In the genomic region with DNA sequence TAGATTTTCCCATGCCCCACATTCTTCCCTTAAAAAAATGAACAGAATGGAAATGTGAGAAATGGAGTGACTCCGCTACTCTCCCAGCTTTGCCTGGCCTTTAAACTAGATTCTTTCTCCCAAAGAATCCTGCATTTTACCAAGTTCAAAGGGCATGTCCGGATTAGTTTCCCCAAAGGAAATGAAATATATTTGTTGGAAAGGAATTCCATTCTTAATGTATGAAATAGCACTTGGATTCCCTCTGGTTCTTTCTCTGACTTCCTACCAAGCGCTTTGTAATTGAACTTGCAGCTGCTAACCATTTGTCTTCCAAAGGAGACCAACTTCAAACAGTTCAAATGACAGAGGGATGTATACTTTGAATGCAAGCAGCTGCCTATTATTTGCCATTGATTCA, we compare ENCODE assay signal across 2 cellular contexts.
TF ChIP-seq lines count a peak whose summit lies in the region.

No MANE protein-coding gene starts in this region.

TF ChIP-seq in IMR-90, 13 proteins besides CTCF, POLR2A, EP300 and RAD21:
- TF ChIP-seq RCOR1 (IDR thresholded peaks at IDR 0.05; ENCODE audit: insufficient replicate concordance, low read length): no peak
- no peak for TF ChIP-seq CHD1 (IDR thresholded peaks at IDR 0.05; ENCODE audit: low read depth, low read length)
- no peak for TF ChIP-seq MAFK (IDR thresholded peaks at IDR 0.05; ENCODE audit: low read depth, low read length)
- no peak for TF ChIP-seq CEBPB (IDR thresholded peaks at IDR 0.05; ENCODE audit: low read depth, low read length)
- TF ChIP-seq NFE2L2 (IDR thresholded peaks at IDR 0.05; ENCODE audit: low read depth, low read length): no peak
- no peak for TF ChIP-seq BHLHE40 (IDR thresholded peaks at IDR 0.05; ENCODE audit: low read depth, low read length)
- TF ChIP-seq, protein P1, sequence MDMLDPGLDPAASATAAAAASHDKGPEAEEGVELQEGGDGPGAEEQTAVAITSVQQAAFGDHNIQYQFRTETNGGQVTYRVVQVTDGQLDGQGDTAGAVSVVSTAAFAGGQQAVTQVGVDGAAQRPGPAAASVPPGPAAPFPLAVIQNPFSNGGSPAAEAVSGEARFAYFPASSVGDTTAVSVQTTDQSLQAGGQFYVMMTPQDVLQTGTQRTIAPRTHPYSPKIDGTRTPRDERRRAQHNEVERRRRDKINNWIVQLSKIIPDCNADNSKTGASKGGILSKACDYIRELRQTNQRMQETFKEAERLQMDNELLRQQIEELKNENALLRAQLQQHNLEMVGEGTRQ (IDR thresholded peaks at IDR 0.05; ENCODE audit: low read depth, low read length): no peak
- no peak for TF ChIP-seq MXI1 (IDR thresholded peaks at IDR 0.05; ENCODE audit: borderline replicate concordance, low read depth, low read length)
- no peak for TF ChIP-seq SMC3 (IDR thresholded peaks at IDR 0.05; ENCODE audit: low read depth, low read length)
- TF ChIP-seq MAZ (IDR thresholded peaks at IDR 0.05; ENCODE audit: borderline replicate concordance, low read depth, low read length): no peak
- TF ChIP-seq, protein P2, sequence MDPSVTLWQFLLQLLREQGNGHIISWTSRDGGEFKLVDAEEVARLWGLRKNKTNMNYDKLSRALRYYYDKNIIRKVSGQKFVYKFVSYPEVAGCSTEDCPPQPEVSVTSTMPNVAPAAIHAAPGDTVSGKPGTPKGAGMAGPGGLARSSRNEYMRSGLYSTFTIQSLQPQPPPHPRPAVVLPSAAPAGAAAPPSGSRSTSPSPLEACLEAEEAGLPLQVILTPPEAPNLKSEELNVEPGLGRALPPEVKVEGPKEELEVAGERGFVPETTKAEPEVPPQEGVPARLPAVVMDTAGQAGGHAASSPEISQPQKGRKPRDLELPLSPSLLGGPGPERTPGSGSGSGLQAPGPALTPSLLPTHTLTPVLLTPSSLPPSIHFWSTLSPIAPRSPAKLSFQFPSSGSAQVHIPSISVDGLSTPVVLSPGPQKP (IDR thresholded peaks at IDR 0.05; ENCODE audit: borderline replicate concordance, low read depth, low read length): no peak
- no peak for TF ChIP-seq RFX5 (IDR thresholded peaks at IDR 0.05; ENCODE audit: low read depth, low read length)
TF ChIP-seq in IMR-90: peak in this region for 0.

TF ChIP-seq in GM12878, 131 proteins besides CTCF, POLR2A, EP300 and RAD21:
- TF ChIP-seq NR2C1 (IDR thresholded peaks at IDR 0.05): no peak
- TF ChIP-seq, protein P3, sequence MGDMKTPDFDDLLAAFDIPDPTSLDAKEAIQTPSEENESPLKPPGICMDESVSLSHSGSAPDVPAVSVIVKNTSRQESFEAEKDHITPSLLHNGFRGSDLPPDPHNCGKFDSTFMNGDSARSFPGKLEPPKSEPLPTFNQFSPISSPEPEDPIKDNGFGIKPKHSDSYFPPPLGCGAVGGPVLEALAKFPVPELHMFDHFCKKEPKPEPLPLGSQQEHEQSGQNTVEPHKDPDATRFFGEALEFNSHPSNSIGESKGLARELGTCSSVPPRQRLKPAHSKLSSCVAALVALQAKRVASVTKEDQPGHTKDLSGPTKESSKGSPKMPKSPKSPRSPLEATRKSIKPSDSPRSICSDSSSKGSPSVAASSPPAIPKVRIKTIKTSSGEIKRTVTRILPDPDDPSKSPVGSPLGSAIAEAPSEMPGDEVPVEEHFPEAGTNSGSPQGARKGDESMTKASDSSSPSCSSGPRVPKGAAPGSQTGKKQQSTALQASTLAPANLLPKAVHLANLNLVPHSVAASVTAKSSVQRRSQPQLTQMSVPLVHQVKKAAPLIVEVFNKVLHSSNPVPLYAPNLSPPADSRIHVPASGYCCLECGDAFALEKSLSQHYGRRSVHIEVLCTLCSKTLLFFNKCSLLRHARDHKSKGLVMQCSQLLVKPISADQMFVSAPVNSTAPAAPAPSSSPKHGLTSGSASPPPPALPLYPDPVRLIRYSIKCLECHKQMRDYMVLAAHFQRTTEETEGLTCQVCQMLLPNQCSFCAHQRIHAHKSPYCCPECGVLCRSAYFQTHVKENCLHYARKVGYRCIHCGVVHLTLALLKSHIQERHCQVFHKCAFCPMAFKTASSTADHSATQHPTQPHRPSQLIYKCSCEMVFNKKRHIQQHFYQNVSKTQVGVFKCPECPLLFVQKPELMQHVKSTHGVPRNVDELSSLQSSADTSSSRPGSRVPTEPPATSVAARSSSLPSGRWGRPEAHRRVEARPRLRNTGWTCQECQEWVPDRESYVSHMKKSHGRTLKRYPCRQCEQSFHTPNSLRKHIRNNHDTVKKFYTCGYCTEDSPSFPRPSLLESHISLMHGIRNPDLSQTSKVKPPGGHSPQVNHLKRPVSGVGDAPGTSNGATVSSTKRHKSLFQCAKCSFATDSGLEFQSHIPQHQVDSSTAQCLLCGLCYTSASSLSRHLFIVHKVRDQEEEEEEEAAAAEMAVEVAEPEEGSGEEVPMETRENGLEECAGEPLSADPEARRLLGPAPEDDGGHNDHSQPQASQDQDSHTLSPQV (IDR thresholded peaks at IDR 0.05): no peak
- TF ChIP-seq PAX8 (IDR thresholded peaks at IDR 0.05): no peak
- no peak for TF ChIP-seq CREB1 (IDR thresholded peaks at IDR 0.05; ENCODE audit: low read depth)
- TF ChIP-seq EZH2 (IDR thresholded peaks at IDR 0.05; ENCODE audit: borderline replicate concordance, control insufficient read depth, low read depth, low read length): no peak
- TF ChIP-seq SIN3A (IDR thresholded peaks at IDR 0.05; ENCODE audit: low read depth, low read length): no peak
- no peak for TF ChIP-seq SREBF2 (IDR thresholded peaks at IDR 0.05; ENCODE audit: low read length)
- TF ChIP-seq, protein P4, sequence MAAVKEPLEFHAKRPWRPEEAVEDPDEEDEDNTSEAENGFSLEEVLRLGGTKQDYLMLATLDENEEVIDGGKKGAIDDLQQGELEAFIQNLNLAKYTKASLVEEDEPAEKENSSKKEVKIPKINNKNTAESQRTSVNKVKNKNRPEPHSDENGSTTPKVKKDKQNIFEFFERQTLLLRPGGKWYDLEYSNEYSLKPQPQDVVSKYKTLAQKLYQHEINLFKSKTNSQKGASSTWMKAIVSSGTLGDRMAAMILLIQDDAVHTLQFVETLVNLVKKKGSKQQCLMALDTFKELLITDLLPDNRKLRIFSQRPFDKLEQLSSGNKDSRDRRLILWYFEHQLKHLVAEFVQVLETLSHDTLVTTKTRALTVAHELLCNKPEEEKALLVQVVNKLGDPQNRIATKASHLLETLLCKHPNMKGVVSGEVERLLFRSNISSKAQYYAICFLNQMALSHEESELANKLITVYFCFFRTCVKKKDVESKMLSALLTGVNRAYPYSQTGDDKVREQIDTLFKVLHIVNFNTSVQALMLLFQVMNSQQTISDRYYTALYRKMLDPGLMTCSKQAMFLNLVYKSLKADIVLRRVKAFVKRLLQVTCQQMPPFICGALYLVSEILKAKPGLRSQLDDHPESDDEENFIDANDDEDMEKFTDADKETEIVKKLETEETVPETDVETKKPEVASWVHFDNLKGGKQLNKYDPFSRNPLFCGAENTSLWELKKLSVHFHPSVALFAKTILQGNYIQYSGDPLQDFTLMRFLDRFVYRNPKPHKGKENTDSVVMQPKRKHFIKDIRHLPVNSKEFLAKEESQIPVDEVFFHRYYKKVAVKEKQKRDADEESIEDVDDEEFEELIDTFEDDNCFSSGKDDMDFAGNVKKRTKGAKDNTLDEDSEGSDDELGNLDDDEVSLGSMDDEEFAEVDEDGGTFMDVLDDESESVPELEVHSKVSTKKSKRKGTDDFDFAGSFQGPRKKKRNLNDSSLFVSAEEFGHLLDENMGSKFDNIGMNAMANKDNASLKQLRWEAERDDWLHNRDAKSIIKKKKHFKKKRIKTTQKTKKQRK (IDR thresholded peaks at IDR 0.05; ENCODE audit: low read depth, low read length): no peak
- no peak for TF ChIP-seq ZZZ3 (IDR thresholded peaks at IDR 0.05; ENCODE audit: control insufficient read depth, insufficient read length, low read depth)
- TF ChIP-seq HCFC1 (IDR thresholded peaks at IDR 0.05; ENCODE audit: low read length): no peak
- TF ChIP-seq SMAD5 (IDR thresholded peaks at IDR 0.05; ENCODE audit: low read depth): no peak
- no peak for TF ChIP-seq ETV6 (conservative IDR thresholded peaks at IDR 0.05 in 1 of 2, IDR thresholded peaks at IDR 0.05 in 1 of 2; ENCODE audit: borderline replicate concordance in 1 of 2, low read depth in 1 of 2)
- no peak for TF ChIP-seq BHLHE40 (IDR thresholded peaks at IDR 0.05; ENCODE audit: borderline replicate concordance in 1 of 2, low read depth in 2 of 2, low read length in 1 of 2)
- no peak for TF ChIP-seq ZNF24 (IDR thresholded peaks at IDR 0.05)
- no peak for TF ChIP-seq RFX5 (IDR thresholded peaks at IDR 0.05; ENCODE audit: low read depth, low read length)
- TF ChIP-seq RELA (IDR thresholded peaks at IDR 0.05; ENCODE audit: borderline replicate concordance, partially characterized antibody): no peak
- no peak for TF ChIP-seq FOS (IDR thresholded peaks at IDR 0.05; ENCODE audit: borderline replicate concordance, extremely low read depth, insufficient read length)
- TF ChIP-seq WRNIP1 (IDR thresholded peaks at IDR 0.05; ENCODE audit: borderline replicate concordance, low read depth, low read length): no peak
